12 cellular contexts compared by ENCODE assay signal in genomic region chr4:3613980-3614730, GRCh38.
DNase-seq lines count a peak whose midpoint lies in the region; ATAC-seq and TF ChIP-seq lines count a peak whose summit lies in the region.
"Had no signal": no experiment of that assay in that cellular context is flagged by ENCODE, and none has a peak within 500 bp of the region (broad histone marks: within the 10 kb centered on the region; RNA-seq: fewer than 3 reads in every experiment).

No MANE protein-coding gene starts in this region.

- H3K9me3 ChIP-seq in HEK293 (ENCODE audit: control insufficient read depth, insufficient read depth, low read depth, low read length) (no peaks in the 10 kb centered on the region), thyroid gland (no peaks in the 10 kb centered on the region)
- no peaks in the 10 kb centered on the region for H3K9me3 ChIP-seq in effector memory CD4-positive, alpha-beta T cell (ENCODE audit: control insufficient read depth, low read length)
- H3K9me3 ChIP-seq: gastroesophageal sphincter, psoas muscle had no signal

- CTCF ChIA-PET in HEK293 (lab: Yijun Ruan, JAX): no interaction called here

- H3K27me3 ChIP-seq in thyroid gland: no peaks in the 10 kb centered on the region
- no peaks in the 10 kb centered on the region for H3K27me3 ChIP-seq in effector memory CD4-positive, alpha-beta T cell (replicated peaks; ENCODE audit: control insufficient read depth, insufficient read depth, low read length, poor library complexity, severe bottlenecking)

- POLR2A ChIA-PET in HEK293 (lab: Yijun Ruan, JAX): no interaction called here

- H3K4me1 ChIP-seq in HEK293 (ENCODE audit: control insufficient read depth, insufficient read depth, low read length) (no peaks in the 10 kb centered on the region), thyroid gland (peaks cover 0 to 7% of the 10 kb centered on the region in 2 donors)
- H3K4me1 ChIP-seq in effector memory CD4-positive, alpha-beta T cell (ENCODE audit: control insufficient read depth, insufficient read depth, low read length, poor library complexity, severe bottlenecking): no peaks in the 10 kb centered on the region
- H3K4me1 ChIP-seq: psoas muscle had no signal

- intact Hi-C loops in thyroid gland (cut with DNase I): no loop called here

- 45 to 48% methylated on average over 18 to 23 of the region's 24 CpGs for WGBS in thyroid gland, 2 donors

- H3K4me3 ChIP-seq in HEK293 (ENCODE audit: low read depth, low read length) (no peak overlapping the region), thyroid gland (replicated peaks in 1 of 3) (no peak overlapping the region)
- H3K4me3 ChIP-seq in effector memory CD4-positive, alpha-beta T cell (ENCODE audit: insufficient read depth, low read depth, low read length, poor library complexity, severe bottlenecking): no peak overlapping the region
- H3K4me3 ChIP-seq: gastroesophageal sphincter, psoas muscle had no signal

- TF ChIP-seq CTCF in HEK293 (tag by site-specific recombination; IDR thresholded peaks at IDR 0.05): no peak
- no peak for TF ChIP-seq CTCF in thyroid gland (IDR thresholded peaks at IDR 0.05)

- no peaks in the 10 kb centered on the region for H3K36me3 ChIP-seq in HEK293 (ENCODE audit: control insufficient read depth in 2 of 2, insufficient read depth in 1 of 2, low read length in 2 of 2)
- H3K36me3 ChIP-seq in thyroid gland: no peaks in the 10 kb centered on the region
- no peaks in the 10 kb centered on the region for H3K36me3 ChIP-seq in effector memory CD4-positive, alpha-beta T cell (ENCODE audit: control insufficient read depth, insufficient read depth, low read length)
- H3K36me3 ChIP-seq: gastroesophageal sphincter had no signal

- DNase-seq in RPMI7951 (ENCODE audit: low read depth) (peak; percentile 24), islet precursor cell (peak; percentile 45), thyroid gland (peak; percentile 85 to 90)
- DNase-seq in effector memory CD4-positive, alpha-beta T cell: no peak
- DNase-seq: DMS53; NCI-H1417 treated with DMSO at 0.1 percent for 48 hours; psoas muscle; stimulated activated CD4-positive, alpha-beta T cell treated with anti-CD3 and anti-CD28 coated beads, Interleukin-4, amount 100 ng/mL, for 4 hours had no signal

- H3K27ac ChIP-seq in HEK293 (ENCODE audit: extremely low read depth, low read depth, low read length): no peak overlapping the region
- H3K27ac ChIP-seq in thyroid gland: no peak overlapping the region
- H3K27ac ChIP-seq in effector memory CD4-positive, alpha-beta T cell (ENCODE audit: insufficient read depth, low read length, poor library complexity, severe bottlenecking): no peak overlapping the region
- H3K27ac ChIP-seq: gastroesophageal sphincter, psoas muscle had no signal

- ATAC-seq in GM18511 (IDR thresholded peaks at IDR 0.05; ENCODE audit: unreplicated experiment): no peak
- no peak for ATAC-seq in GM21529 (IDR thresholded peaks at IDR 0.05; ENCODE audit: unreplicated experiment)
- ATAC-seq: gastroesophageal sphincter had no signal

- TF ChIP-seq POLR2A in thyroid gland (IDR thresholded peaks at IDR 0.05): no peak

TF ChIP-seq in HEK293, 187 proteins besides CTCF, POLR2A, EP300 and RAD21:
- TF ChIP-seq ZNF560 (tag by site-specific recombination; IDR thresholded peaks at IDR 0.05; ENCODE audit: borderline replicate concordance): no peak
- peak; percentile 73 for TF ChIP-seq ZFHX2 (tag by site-specific recombination; conservative IDR thresholded peaks at IDR 0.05)
- no peak for TF ChIP-seq ZNF362 (tag by site-specific recombination; IDR thresholded peaks at IDR 0.05)
- no peak for TF ChIP-seq ZNF785 (tag by site-specific recombination; IDR thresholded peaks at IDR 0.05)
- TF ChIP-seq EGR2 (tag by site-specific recombination; IDR thresholded peaks at IDR 0.05; ENCODE audit: low read depth): peak; percentile 56; the same call in 1 of the 2 replicates
- no peak for TF ChIP-seq ZNF624 (tag by site-specific recombination; IDR thresholded peaks at IDR 0.05)

Comparison
In these comparisons a context has a peak if more than half of its experiments do, and no peak if none do; other contexts are left out.
1. DNase-seq: peak in RPMI7951 (single experiment), islet precursor cell (single experiment) and thyroid gland (2 of 2); none in effector memory CD4-positive, alpha-beta T cell (0 of 3).